9 cellular contexts compared by ENCODE assay signal in genomic region chr14:62179367-62180018, GRCh38.
DNase-seq lines count a peak whose midpoint lies in the region; ATAC-seq and TF ChIP-seq lines count a peak whose summit lies in the region.
"Had no signal": no experiment of that assay in that cellular context is flagged by ENCODE, and none has a peak within 500 bp of the region (broad histone marks: within the 10 kb centered on the region; RNA-seq: fewer than 3 reads in every experiment).

No MANE protein-coding gene starts in this region.

- no peak overlapping the region for H3K27ac Mint-ChIP-seq in Caco-2 (ENCODE audit: unreplicated experiment)
- H3K27ac Mint-ChIP-seq in effector memory CD8-positive, alpha-beta T cell, result no peak overlapping the region

- no peaks in the 10 kb centered on the region for H3F3A ChIP-seq in PC-9 (ENCODE audit: insufficient read depth, low read depth)

- H3K9me3 ChIP-seq in Caco-2, result no peaks in the 10 kb centered on the region
- no peaks in the 10 kb centered on the region for H3K9me3 ChIP-seq in PC-9 (ENCODE audit: insufficient read depth, low read depth)

- no peak overlapping the region for H3K4me3 Mint-ChIP-seq in Caco-2 (ENCODE audit: unreplicated experiment)
- H3K4me3 Mint-ChIP-seq in effector memory CD8-positive, alpha-beta T cell, result no peak overlapping the region

- no peak overlapping the region for H3K23ac ChIP-seq in mesendoderm (ENCODE audit: low read length)

- H4K5ac ChIP-seq in mesendoderm (ENCODE audit: low read length), result no peak overlapping the region

- no peak overlapping the region for H2AFZ ChIP-seq in PC-9

- POLR2A ChIA-PET in Caco-2 (lab: Charles Lee) (no interaction called here), PC-9 (lab: Charles Lee; ENCODE audit: unreplicated experiment) (no interaction called here)

- CTCF ChIA-PET in Caco-2 (lab: Charles Lee) (interaction anchor here (0.9 to 1.3 kb wide), 2 partner anchors 11 to 860 kb away, joined by 3 read pairs; no protein-coding TSS in a partner anchor), PC-9 (lab: Charles Lee) (interaction anchor here (0.6 kb wide), 1 partner anchor 1099 kb away, joined by 3 read pairs; no protein-coding TSS in a partner anchor)

- H3K4me1 Mint-ChIP-seq in Caco-2 (ENCODE audit: low read depth, unreplicated experiment), result no peaks in the 10 kb centered on the region
- H3K4me1 Mint-ChIP-seq in effector memory CD8-positive, alpha-beta T cell (ENCODE audit: low read depth in 2 of 2), result no peaks in the 10 kb centered on the region

- H3K79me1 ChIP-seq in mesendoderm (ENCODE audit: low read length), result no peaks in the 10 kb centered on the region

- H3K56ac ChIP-seq in mesendoderm (ENCODE audit: low read length), result peak overlapping the region; percentile 51

- peak; percentile 58 to 60 for DNase-seq in Caco-2
- DNase-seq in PC-9, result peak; percentile 46 to 55
- peak; percentile 68 for DNase-seq in ecto neural progenitor cell (ENCODE audit: low spot score)
- peak; percentile 88 for DNase-seq in mesendoderm
- DNase-seq in effector memory CD8-positive, alpha-beta T cell, result no peak
- no peak for DNase-seq in activated CD4-positive, CD25-positive, alpha-beta regulatory T cell (lab: John Stamatoyannopoulos, UW)

- H3K9ac ChIP-seq in mesendoderm (ENCODE audit: low read length), result no peak overlapping the region

- BruUV-seq in Caco-2 (replicated peaks; lab: Mats Ljungman, UMichigan) (no TSS peak), PC-9 (replicated peaks; lab: Mats Ljungman, UMichigan) (no TSS peak)

- intact Hi-C loops in Caco-2 (cut with micrococcal nuclease; ENCODE audit: unreplicated experiment) (loop anchor here (1.0 to 5.0 kb wide), 4 partner anchors 487 to 1097 kb away; no protein-coding TSS in a partner anchor), PC-9 (cut with micrococcal nuclease; ENCODE audit: unreplicated experiment) (loop anchor here (1.0 to 5.0 kb wide), 4 partner anchors 861 to 1097 kb away; no protein-coding TSS in a partner anchor)

- ATAC-seq in GM19023 (IDR thresholded peaks at IDR 0.05; ENCODE audit: unreplicated experiment), result peak; percentile 57
- no peak for ATAC-seq in effector memory CD8-positive, alpha-beta T cell (replicated peaks)

- no peak overlapping the region for H3K18ac ChIP-seq in mesendoderm (ENCODE audit: low read length)

- H3K27ac ChIP-seq in PC-9, result no peak overlapping the region
- H3K27ac ChIP-seq in mesendoderm (ENCODE audit: low read depth, low read length), result no peak overlapping the region
- H3K27ac ChIP-seq: skin epidermis had no signal

- H3K36me3 ChIP-seq in Caco-2 (ENCODE audit: control insufficient read depth, insufficient read depth, low read length) (no peaks in the 10 kb centered on the region), PC-9 (ENCODE audit: low read depth) (no peaks in the 10 kb centered on the region), mesendoderm (ENCODE audit: control insufficient read depth, insufficient read depth, low read length) (no peaks in the 10 kb centered on the region)

- H3K4ac ChIP-seq in mesendoderm (ENCODE audit: low read depth, low read length), result no peak overlapping the region

- no peak overlapping the region for H3K4me2 ChIP-seq in PC-9
- H3K4me2 ChIP-seq in mesendoderm (ENCODE audit: low read length), result no peak overlapping the region

- H3K4me1 ChIP-seq in Caco-2 (no peaks in the 10 kb centered on the region), PC-9 (replicated peaks; ENCODE audit: insufficient read depth) (no peaks in the 10 kb centered on the region), mesendoderm (ENCODE audit: control insufficient read depth, low read depth, low read length) (no peaks in the 10 kb centered on the region)

- no peak overlapping the region for H4K8ac ChIP-seq in mesendoderm (ENCODE audit: low read depth, low read length)

- H3K9me2 ChIP-seq in PC-9 (ENCODE audit: insufficient read depth), result 0 out of 2 replicates have a peak, but pooled peaks cover 3% of the 10 kb centered on the region

- H3K27me3 ChIP-seq in Caco-2 (replicated peaks; ENCODE audit: control insufficient read depth, insufficient read depth, low read length), result no peaks in the 10 kb centered on the region
- H3K27me3 ChIP-seq in PC-9 (ENCODE audit: insufficient read depth, low read depth), result peaks cover 2% of the 10 kb centered on the region; the same call in 1 of the 2 replicates
- no peaks in the 10 kb centered on the region for H3K27me3 ChIP-seq in mesendoderm (ENCODE audit: insufficient read depth, low read length, poor library complexity)

- TF ChIP-seq CTCF in Caco-2 (IDR thresholded peaks at IDR 0.05; ENCODE audit: insufficient read depth in 1 of 2, low read depth in 1 of 2, low read length in 1 of 2, severe bottlenecking in 1 of 2, unreplicated experiment in 1 of 2) (peak; percentile 62 to 64), LNCAP (IDR thresholded peaks at IDR 0.05) (peak; percentile 68), PC-9 (conservative IDR thresholded peaks at IDR 0.05) (peak; percentile 81)

- WGBS in mesendoderm (ENCODE audit: extremely low coverage, insufficient coverage, low lambda C conversion rate), result no CpG with 5 or more reads among the region's 5 CpGs

- H3K79me2 ChIP-seq in PC-9 (ENCODE audit: low read depth) (no peaks in the 10 kb centered on the region), mesendoderm (ENCODE audit: control insufficient read depth, insufficient read depth, low read length) (no peaks in the 10 kb centered on the region)

- H3K36me3 Mint-ChIP-seq in Caco-2 (ENCODE audit: insufficient read depth, unreplicated experiment), result peaks cover 6% of the 10 kb centered on the region
- H3K36me3 Mint-ChIP-seq in effector memory CD8-positive, alpha-beta T cell (ENCODE audit: insufficient read depth), result no peaks in the 10 kb centered on the region

- H2AK5ac ChIP-seq in mesendoderm (ENCODE audit: low read length), result no peak overlapping the region

- H3K4me3 ChIP-seq in Caco-2 (ENCODE audit: low read depth, low read length), result no peak overlapping the region
- H3K4me3 ChIP-seq in PC-9, result no peak overlapping the region
- H3K4me3 ChIP-seq in mesendoderm (ENCODE audit: low read length), result no peak overlapping the region
- H3K4me3 ChIP-seq: skin epidermis had no signal

- no peaks in the 10 kb centered on the region for H3K27me3 Mint-ChIP-seq in Caco-2 (ENCODE audit: insufficient read depth, unreplicated experiment)
- H3K27me3 Mint-ChIP-seq in effector memory CD8-positive, alpha-beta T cell, result peaks cover 0 to 17% of the 10 kb centered on the region in 2 donors

- H3K9me3 Mint-ChIP-seq in Caco-2 (ENCODE audit: unreplicated experiment), result peaks cover 7% of the 10 kb centered on the region
- no peaks in the 10 kb centered on the region for H3K9me3 Mint-ChIP-seq in effector memory CD8-positive, alpha-beta T cell

- H4K20me1 ChIP-seq in PC-9 (ENCODE audit: insufficient read depth), result no peaks in the 10 kb centered on the region

- no peak overlapping the region for H2BK120ac ChIP-seq in mesendoderm (ENCODE audit: low read depth, low read length)

- no peak overlapping the region for H2BK15ac ChIP-seq in mesendoderm (replicated peaks; ENCODE audit: low read depth)

- H2BK5ac ChIP-seq in mesendoderm (ENCODE audit: low read length), result peak overlapping the region; percentile 26

Comparison
In these comparisons a context has a peak if more than half of its experiments do, and no peak if none do; other contexts are left out.
1. DNase-seq: peak in Caco-2 (2 of 2), PC-9 (2 of 2), ecto neural progenitor cell (single experiment) and mesendoderm (single experiment); none in effector memory CD8-positive, alpha-beta T cell (0 of 3) and activated CD4-positive, CD25-positive, alpha-beta regulatory T cell (0 of 4).
2. Peak in every context shown above with its lines, with median percentiles within 50 percentile points of each other: CTCF ChIP-seq.